In the genomic region with DNA sequence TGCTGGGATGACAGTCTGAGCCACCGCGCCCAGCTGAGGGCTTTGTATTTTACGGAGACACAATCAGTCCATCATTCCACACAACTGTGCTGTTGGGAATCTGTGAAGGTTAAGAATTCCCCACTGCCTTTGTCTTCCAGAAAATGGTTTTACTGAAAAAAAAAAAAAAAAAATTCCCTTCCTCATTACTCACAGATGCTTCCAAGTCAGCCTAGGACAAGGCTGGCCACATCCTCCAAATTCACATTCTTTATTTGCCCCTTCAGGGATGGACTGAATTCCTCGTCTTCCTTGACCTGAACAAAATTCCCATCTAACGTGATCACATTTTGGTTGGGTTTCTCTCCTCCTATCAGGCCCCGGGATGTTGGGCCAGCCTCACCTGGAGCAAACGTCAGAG, we compare ENCODE assay signal across 2 cellular contexts.
TF ChIP-seq lines count a peak whose summit lies in the region.

No MANE protein-coding gene starts in this region.

TF ChIP-seq in SK-N-SH treated with all-trans-retinoic acid at 6 μM for 48 hours, 23 proteins besides CTCF, POLR2A, EP300 and RAD21 (continued from another document):
- TF ChIP-seq CSDC2 (CRISPR knock-in tag; IDR thresholded peaks at IDR 0.05) (no peak), BACH2 (CRISPR knock-in tag; IDR thresholded peaks at IDR 0.05; ENCODE audit: borderline replicate concordance) (no peak), ESRRG (CRISPR knock-in tag; IDR thresholded peaks at IDR 0.05) (no peak), TCF4 (CRISPR knock-in tag; IDR thresholded peaks at IDR 0.05; ENCODE audit: borderline replicate concordance) (no peak), PPARA (CRISPR knock-in tag; IDR thresholded peaks at IDR 0.05; ENCODE audit: borderline replicate concordance) (no peak)
- TF ChIP-seq, protein P1, sequence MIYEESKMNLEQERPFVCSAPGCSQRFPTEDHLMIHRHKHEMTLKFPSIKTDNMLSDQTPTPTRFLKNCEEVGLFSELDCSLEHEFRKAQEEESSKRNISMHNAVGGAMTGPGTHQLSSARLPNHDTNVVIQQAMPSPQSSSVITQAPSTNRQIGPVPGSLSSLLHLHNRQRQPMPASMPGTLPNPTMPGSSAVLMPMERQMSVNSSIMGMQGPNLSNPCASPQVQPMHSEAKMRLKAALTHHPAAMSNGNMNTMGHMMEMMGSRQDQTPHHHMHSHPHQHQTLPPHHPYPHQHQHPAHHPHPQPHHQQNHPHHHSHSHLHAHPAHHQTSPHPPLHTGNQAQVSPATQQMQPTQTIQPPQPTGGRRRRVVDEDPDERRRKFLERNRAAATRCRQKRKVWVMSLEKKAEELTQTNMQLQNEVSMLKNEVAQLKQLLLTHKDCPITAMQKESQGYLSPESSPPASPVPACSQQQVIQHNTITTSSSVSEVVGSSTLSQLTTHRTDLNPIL (CRISPR knock-in tag; IDR thresholded peaks at IDR 0.05; ENCODE audit: low read depth) = no peak
- TF ChIP-seq, protein P2, sequence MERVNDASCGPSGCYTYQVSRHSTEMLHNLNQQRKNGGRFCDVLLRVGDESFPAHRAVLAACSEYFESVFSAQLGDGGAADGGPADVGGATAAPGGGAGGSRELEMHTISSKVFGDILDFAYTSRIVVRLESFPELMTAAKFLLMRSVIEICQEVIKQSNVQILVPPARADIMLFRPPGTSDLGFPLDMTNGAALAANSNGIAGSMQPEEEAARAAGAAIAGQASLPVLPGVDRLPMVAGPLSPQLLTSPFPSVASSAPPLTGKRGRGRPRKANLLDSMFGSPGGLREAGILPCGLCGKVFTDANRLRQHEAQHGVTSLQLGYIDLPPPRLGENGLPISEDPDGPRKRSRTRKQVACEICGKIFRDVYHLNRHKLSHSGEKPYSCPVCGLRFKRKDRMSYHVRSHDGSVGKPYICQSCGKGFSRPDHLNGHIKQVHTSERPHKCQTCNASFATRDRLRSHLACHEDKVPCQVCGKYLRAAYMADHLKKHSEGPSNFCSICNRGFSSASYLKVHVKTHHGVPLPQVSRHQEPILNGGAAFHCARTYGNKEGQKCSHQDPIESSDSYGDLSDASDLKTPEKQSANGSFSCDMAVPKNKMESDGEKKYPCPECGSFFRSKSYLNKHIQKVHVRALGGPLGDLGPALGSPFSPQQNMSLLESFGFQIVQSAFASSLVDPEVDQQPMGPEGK (CRISPR knock-in tag; IDR thresholded peaks at IDR 0.05; ENCODE audit: borderline replicate concordance) = no peak

TF ChIP-seq in HepG2, 621 proteins besides CTCF, POLR2A, EP300 and RAD21:
- TF ChIP-seq ZNF335 (CRISPR knock-in tag; IDR thresholded peaks at IDR 0.05) (no peak), ZNF317 (CRISPR knock-in tag; IDR thresholded peaks at IDR 0.05) (no peak), ZNF891 (CRISPR knock-in tag; IDR thresholded peaks at IDR 0.05) (no peak), TBP (CRISPR knock-in tag; IDR thresholded peaks at IDR 0.05) (no peak), TRIM24 (CRISPR knock-in tag; IDR thresholded peaks at IDR 0.05) (no peak), TARDBP (CRISPR knock-in tag; IDR thresholded peaks at IDR 0.05) (no peak), RARG (CRISPR knock-in tag; IDR thresholded peaks at IDR 0.05; ENCODE audit: low read depth) (no peak)
